In the genomic region with DNA sequence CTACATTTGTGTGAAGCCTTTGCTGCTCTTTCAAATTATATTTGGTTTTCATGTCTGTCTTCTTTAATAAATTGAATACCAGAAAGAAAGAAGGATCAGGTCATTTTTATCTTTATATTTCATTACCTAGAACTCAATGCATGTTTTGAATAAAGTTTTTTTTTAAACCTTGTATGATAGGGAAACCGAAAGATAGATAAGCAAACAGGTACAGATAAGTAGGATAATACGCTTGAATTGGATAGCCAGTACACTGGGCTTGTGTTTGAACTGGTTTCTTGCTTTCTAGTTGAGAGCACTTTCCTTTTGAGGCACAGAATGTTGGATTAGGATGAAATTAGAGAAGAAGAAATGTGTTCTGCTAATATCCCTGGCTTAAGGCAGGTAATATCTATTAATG, we compare ENCODE assay signal across 13 cellular contexts. TPM values are rescaled to one million over a fixed set of nuclear protein-coding genes. Genes with fewer than 3 reads are reported as not detected.
DNase-seq lines count a peak whose midpoint lies in the region; ATAC-seq and TF ChIP-seq lines count a peak whose summit lies in the region.
"Had no signal": no experiment of that assay in that cellular context is flagged by ENCODE, and none has a peak within 500 bp of the region (broad histone marks: within the 10 kb centered on the region; RNA-seq: fewer than 3 reads in every experiment).

No MANE protein-coding gene starts in this region.

- no peak overlapping the region for H4K8ac ChIP-seq in IMR-90 (ENCODE audit: low read depth in 2 of 2, low read length in 2 of 2)

- peaks cover 60% of the 10 kb centered on the region for H3K36me3 Mint-ChIP-seq in neural progenitor cell
- H3K36me3 Mint-ChIP-seq in CD4-positive, alpha-beta memory T cell, result peaks cover 49 to 63% of the 10 kb centered on the region in 2 donors

- peaks cover 3% of the 10 kb centered on the region for H3K4me1 Mint-ChIP-seq in neural progenitor cell
- peaks cover 29 to 62% (median 50%) of the 10 kb centered on the region in 4 donors for H3K4me1 Mint-ChIP-seq in CD4-positive, alpha-beta memory T cell

- H2AFZ ChIP-seq in IMR-90 (replicated peaks; ENCODE audit: low read length, poor library complexity) (no peak overlapping the region), neural progenitor cell (replicated peaks) (no peak overlapping the region)

- H3K79me2 ChIP-seq in neural progenitor cell (ENCODE audit: low read depth), result peaks cover 99% of the 10 kb centered on the region

- no TSS peak for BruUV-seq in IMR-90 (replicated peaks; lab: Mats Ljungman, UMichigan)

- WGBS in IMR-90 (ENCODE audit: extremely low coverage in 2 of 2, insufficient read length in 1 of 2), 2 experiments, result 80% methylated on average over 1 of the region's 2 CpGs; no CpG with 5 or more reads in 1 of the 2 experiments

- H2BK120ac ChIP-seq in IMR-90 (ENCODE audit: low read depth, low read length), result peak overlapping the region; percentile 20; the same call in 1 of the 2 replicates

- no peak for TF ChIP-seq CTCF in 22Rv1 (IDR thresholded peaks at IDR 0.05)
- no peak for TF ChIP-seq CTCF in IMR-90 (conservative IDR thresholded peaks at IDR 0.05; ENCODE audit: low read depth, low read length)
- no peak for TF ChIP-seq CTCF in coronary artery (IDR thresholded peaks at IDR 0.05)
- no peak for TF ChIP-seq CTCF in neural progenitor cell (IDR thresholded peaks at IDR 0.05)

- no peak overlapping the region for H4K5ac ChIP-seq in IMR-90 (ENCODE audit: low read depth, low read length)

- no peak for TF ChIP-seq RAD21 in IMR-90 (IDR thresholded peaks at IDR 0.05; ENCODE audit: low read length)

- H3K4me1 ChIP-seq in IMR-90 (ENCODE audit: control insufficient read depth, insufficient read depth, low read length) (peaks cover 5% of the 10 kb centered on the region), neural progenitor cell (peaks cover 14% of the 10 kb centered on the region), HAP-1 (no peaks in the 10 kb centered on the region)
- peaks cover 9% of the 10 kb centered on the region for H3K4me1 ChIP-seq in CD4-positive, alpha-beta memory T cell (ENCODE audit: insufficient read depth, low read length)
- H3K4me1 ChIP-seq: BLaER1 had no signal

- ATAC-seq in IMR-90 (ENCODE audit: low read depth), result no peak; the same call in 1 of the 2 replicates
- ATAC-seq: T-cell had no signal

- no peak overlapping the region for H3K4ac ChIP-seq in IMR-90 (ENCODE audit: low read depth, low read length)

- peak overlapping the region; percentile 37; the same call in 1 of the 2 replicates for H3K27ac ChIP-seq in 22Rv1
- no peak overlapping the region for H3K27ac ChIP-seq in IMR-90 (ENCODE audit: insufficient read depth, low read length)
- peak overlapping the region; percentile 13 to 59 for H3K27ac ChIP-seq in coronary artery
- peak overlapping the region; percentile 55 for H3K27ac ChIP-seq in neural progenitor cell
- no peak overlapping the region for H3K27ac ChIP-seq in CD4-positive, alpha-beta memory T cell (ENCODE audit: low read depth, low read length)
- H3K27ac ChIP-seq: BLaER1 had no signal

- H3K27ac Mint-ChIP-seq in neural progenitor cell, result peak overlapping the region; percentile 24
- peak overlapping the region in 1 of 7 donors; percentile 57 for H3K27ac Mint-ChIP-seq in CD4-positive, alpha-beta memory T cell
- H3K27ac Mint-ChIP-seq: activated CD4-positive, alpha-beta memory T cell treated with anti-CD3 and anti-CD28 coated beads for 36 hours; activated naive CD8-positive, alpha-beta T cell treated with anti-CD3 and anti-CD28 coated beads, Interleukin-2, amount 10 ng/mL, durations not matched to agents 7 days and 5 days had no signal

- H3K56ac ChIP-seq in IMR-90 (ENCODE audit: extremely low read depth, insufficient read depth, low read length), result no peak overlapping the region

- H3K36me3 ChIP-seq in IMR-90 (ENCODE audit: control insufficient read depth, insufficient read depth, low read length) (peaks cover 4% of the 10 kb centered on the region; the same call in 1 of the 2 replicates), neural progenitor cell (peaks cover 8% of the 10 kb centered on the region), HAP-1 (replicated peaks) (no peaks in the 10 kb centered on the region)
- peaks cover 6% of the 10 kb centered on the region for H3K36me3 ChIP-seq in CD4-positive, alpha-beta memory T cell (ENCODE audit: insufficient read depth, low read length)

- H3K27me3 Mint-ChIP-seq in neural progenitor cell (ENCODE audit: insufficient read depth, low read depth), result peaks cover 2% of the 10 kb centered on the region
- no peaks in the 10 kb centered on the region for H3K27me3 Mint-ChIP-seq in CD4-positive, alpha-beta memory T cell
- H3K27me3 Mint-ChIP-seq: activated CD4-positive, alpha-beta memory T cell treated with anti-CD3 and anti-CD28 coated beads for 36 hours; activated naive CD8-positive, alpha-beta T cell treated with anti-CD3 and anti-CD28 coated beads, Interleukin-2, amount 10 ng/mL, durations not matched to agents 7 days and 5 days; T-cell had no signal

- H3K9me3 Mint-ChIP-seq in neural progenitor cell, result peaks cover 47% of the 10 kb centered on the region
- H3K9me3 Mint-ChIP-seq in CD4-positive, alpha-beta memory T cell, result peaks cover 0 to 28% (median 18%) of the 10 kb centered on the region in 8 donors

- H3K27me3 ChIP-seq in IMR-90 (ENCODE audit: control insufficient read depth, insufficient read depth, low read length), result no peaks in the 10 kb centered on the region
- H3K27me3 ChIP-seq in neural progenitor cell, result no peaks in the 10 kb centered on the region
- H3K27me3 ChIP-seq in HAP-1 (ENCODE audit: low read depth), result no peaks in the 10 kb centered on the region
- H3K27me3 ChIP-seq in CD4-positive, alpha-beta memory T cell (ENCODE audit: insufficient read depth, low read length), result no peaks in the 10 kb centered on the region
- H3K27me3 ChIP-seq: BLaER1 had no signal

- H3K4me3 ChIP-seq in IMR-90 (ENCODE audit: insufficient read depth, low read depth, low read length) (no peak overlapping the region), coronary artery (peak overlapping the region; percentile 32), neural progenitor cell (no peak overlapping the region), HAP-1 (no peak overlapping the region)
- H3K4me3 ChIP-seq in CD4-positive, alpha-beta memory T cell (ENCODE audit: low read length in 2 of 2), result no peak overlapping the region
- H3K4me3 ChIP-seq: BLaER1 had no signal

- DNase-seq in IMR-90 (no peak), coronary artery (ENCODE audit: low spot score) (no peak), neural progenitor cell (ENCODE audit: low spot score) (no peak), HAP-1 (ENCODE audit: low spot score in 2 of 2) (no peak), nucleus accumbens (lab: John Stamatoyannopoulos, UW) (no peak), NCI-H345 treated with DMSO at 0.1 percent for 48 hours (lab: John Stamatoyannopoulos, UW; ENCODE audit: unreplicated experiment) (no peak)
- no peak for DNase-seq in CD4-positive, alpha-beta memory T cell
- DNase-seq: activated CD4-positive, alpha-beta memory T cell treated with anti-CD3 and anti-CD28 coated beads for 36 hours; activated naive CD8-positive, alpha-beta T cell treated with anti-CD3 and anti-CD28 coated beads, Interleukin-2, amount 10 ng/mL, durations not matched to agents 7 days and 5 days; NCI-H82; T-cell had no signal

- POLR2A ChIA-PET in IMR-90 (lab: Charles Lee; ENCODE audit: unreplicated experiment), result no interaction called here
- POLR2A ChIA-PET in CD4-positive, alpha-beta memory T cell (lab: Charles Lee; ENCODE audit: partially characterized antibody), result no interaction called here

- H3K4me3 Mint-ChIP-seq in neural progenitor cell, result no peak overlapping the region
- no peak overlapping the region for H3K4me3 Mint-ChIP-seq in CD4-positive, alpha-beta memory T cell
- H3K4me3 Mint-ChIP-seq: activated CD4-positive, alpha-beta memory T cell treated with anti-CD3 and anti-CD28 coated beads for 36 hours; activated naive CD8-positive, alpha-beta T cell treated with anti-CD3 and anti-CD28 coated beads, Interleukin-2, amount 10 ng/mL, durations not matched to agents 7 days and 5 days; T-cell had no signal

- peaks cover 11 to 42% of the 10 kb centered on the region in 2 experiments; a peak in 3 of 4 replicates for H3K79me1 ChIP-seq in IMR-90 (ENCODE audit: low read depth in 1 of 2, low read length in 2 of 2)

- in situ Hi-C loops in IMR-90 (cut with MboI; ENCODE audit: low sequenced_read_pairs), result no loop called here
- in situ Hi-C loops in HAP-1 (cut with MboI; ENCODE audit: low sequenced_read_pairs), result no loop called here

- H3K18ac ChIP-seq in IMR-90 (ENCODE audit: low read depth, low read length), result peak overlapping the region; percentile 34; the same call in 1 of the 2 replicates

- intact Hi-C loops in IMR-90 (cut with micrococcal nuclease), result loop anchor here (2.0 kb wide), 2 partner anchors 34 to 46 kb away; a partner anchor contains a TSS
- intact Hi-C loops in CD4-positive, alpha-beta memory T cell (cut with micrococcal nuclease), result no loop called here

- H3K14ac ChIP-seq in IMR-90 (replicated peaks; ENCODE audit: low read depth, low read length), result 0 out of 2 replicates have a peak overlapping the region, but pooled peaks have one; percentile 20

- H2AK9ac ChIP-seq in IMR-90 (replicated peaks; ENCODE audit: low read depth, low read length, poor library complexity), result no peak overlapping the region

- dilution Hi-C loops in IMR-90 (cut with HindIII; ENCODE audit: low sequenced_read_pairs, unreplicated experiment), result no loop called here

- peak overlapping the region; percentile 66 for H3K23ac ChIP-seq in IMR-90 (ENCODE audit: low read depth, low read length)

- peaks cover 6% of the 10 kb centered on the region; the same call in 1 of the 2 replicates for H3K9me1 ChIP-seq in IMR-90 (ENCODE audit: insufficient read depth, low read length)

- H3K9ac ChIP-seq in IMR-90 (ENCODE audit: low read depth, low read length) (no peak overlapping the region; the same call in 1 of the 2 replicates), neural progenitor cell (no peak overlapping the region)
- H3K9ac ChIP-seq: BLaER1 had no signal

- no peak overlapping the region for H2BK15ac ChIP-seq in IMR-90 (ENCODE audit: low read depth, low read length)

- H2BK20ac ChIP-seq in IMR-90 (ENCODE audit: low read depth, low read length), result no peak overlapping the region

- H3K9me3 ChIP-seq in IMR-90 (ENCODE audit: control insufficient read depth, insufficient read depth, low read length) (peaks cover 2% of the 10 kb centered on the region), neural progenitor cell (ENCODE audit: low read depth) (no peaks in the 10 kb centered on the region), HAP-1 (no peaks in the 10 kb centered on the region)
- H3K9me3 ChIP-seq in CD4-positive, alpha-beta memory T cell (ENCODE audit: control insufficient read depth in 1 of 2, low read length in 2 of 2), result peaks cover 5 to 8% of the 10 kb centered on the region in 2 donors

- CTCF ChIA-PET in IMR-90 (lab: Yijun Ruan, JAX), result no interaction called here
- CTCF ChIA-PET in CD4-positive, alpha-beta memory T cell (lab: Charles Lee; ENCODE audit: partially characterized antibody), result no interaction called here

- H2BK5ac ChIP-seq in IMR-90 (ENCODE audit: low read depth, low read length, poor library complexity, severe bottlenecking), result peak overlapping the region; percentile 57

- H4K20me1 ChIP-seq in IMR-90 (ENCODE audit: insufficient read depth, low read length), result peaks cover 9% of the 10 kb centered on the region; the same call in 1 of the 2 replicates
- peaks cover 9% of the 10 kb centered on the region for H4K20me1 ChIP-seq in neural progenitor cell (ENCODE audit: low read depth)

- H4K91ac ChIP-seq in IMR-90 (ENCODE audit: insufficient read depth, low read depth, low read length), result no peak overlapping the region

- H3F3A ChIP-seq in neural progenitor cell (ENCODE audit: low read depth), result peaks cover 4% of the 10 kb centered on the region

- H3K4me2 ChIP-seq in IMR-90 (ENCODE audit: low read depth, low read length), result peak overlapping the region; percentile 92
- no peak overlapping the region for H3K4me2 ChIP-seq in neural progenitor cell
- H3K4me2 ChIP-seq: BLaER1 had no signal

- H2AK5ac ChIP-seq in IMR-90 (ENCODE audit: low read depth, low read length), result no peak overlapping the region

- TF ChIP-seq POLR2A in IMR-90 (IDR thresholded peaks at IDR 0.05; ENCODE audit: low read depth, low read length), result no peak

RNA-seq across cellular contexts. Expression of a gene that starts 46.9 kb away (rescaled TPM):
- 22.2 and 40.8 TPM in 2 replicates for total RNA-seq in IMR-90 (2012; rRNA removed)
- 9.9 and 12.7 TPM in 2 replicates for polyA plus RNA-seq in IMR-90 (2012; rRNA removed)
- polyA plus RNA-seq in IMR-90 (2012; cell fraction: cytosol; rRNA removed), result 1.1 and 1.4 TPM in 2 replicates
- polyA plus RNA-seq in IMR-90 (2012; cell fraction: nucleus; rRNA removed; ENCODE audit: low replicate concordance), result 2.8 and 30.9 TPM in 2 replicates
- 41.9 and 74.4 TPM in 2 replicates for total RNA-seq in neural progenitor cell (ENCODE audit: low replicate concordance)
- 10 to 100 TPM; 38.6 to 42.0 TPM for total RNA-seq in CD4-positive, alpha-beta memory T cell
- polyA plus RNA-seq in CD4-positive, alpha-beta memory T cell, result 1 to 10 TPM; 6.0 to 8.0 TPM

Comparison
In these comparisons a context has a peak if more than half of its experiments do, and no peak if none do; other contexts are left out.
1. H3K27ac ChIP-seq: peak in 22Rv1 (single experiment), coronary artery (2 of 2) and neural progenitor cell (single experiment); none in IMR-90 (single experiment) and CD4-positive, alpha-beta memory T cell (single experiment).